Comparison of ENCODE assay signal across 1 cellular context in genomic region chr9:35834260-35835215, GRCh38.
TF ChIP-seq lines count a peak whose summit lies in the region.

No MANE protein-coding gene starts in this region.

TF ChIP-seq in HepG2, 621 proteins besides CTCF, POLR2A, EP300 and RAD21 (continued from another document and continues in another):
- TF ChIP-seq THAP11 (CRISPR knock-in tag; IDR thresholded peaks at IDR 0.05) (peak; percentile 74), SMAD1 (CRISPR knock-in tag; IDR thresholded peaks at IDR 0.05; ENCODE audit: borderline replicate concordance, low read depth) (no peak), KLF15 (CRISPR knock-in tag; IDR thresholded peaks at IDR 0.05; ENCODE audit: borderline replicate concordance) (no peak), NR2C2 (CRISPR knock-in tag; IDR thresholded peaks at IDR 0.05; ENCODE audit: borderline replicate concordance) (peak; percentile 99), HBP1 (CRISPR knock-in tag; IDR thresholded peaks at IDR 0.05; ENCODE audit: low read depth) (no peak), SUZ12 (IDR thresholded peaks at IDR 0.05; ENCODE audit: low read depth, low read length) (no peak), BCLAF1 (IDR thresholded peaks at IDR 0.05) (no peak), PCBP2 (optimal IDR thresholded peaks at IDR 0.05; ENCODE audit: low read depth, low read length, poor library complexity, severe bottlenecking) (no peak), ZNF766 (CRISPR knock-in tag; IDR thresholded peaks at IDR 0.05; ENCODE audit: borderline replicate concordance) (no peak), ZNF770 (CRISPR knock-in tag; IDR thresholded peaks at IDR 0.05) (no peak), NCOA5 (CRISPR knock-in tag; IDR thresholded peaks at IDR 0.05) (no peak), ZNF777 (CRISPR knock-in tag; IDR thresholded peaks at IDR 0.05) (no peak), ZNF619 (CRISPR knock-in tag; IDR thresholded peaks at IDR 0.05) (no peak), FOXP4 (CRISPR knock-in tag; IDR thresholded peaks at IDR 0.05) (0 out of 2 replicates have a peak, but pooled peaks have one; percentile 14), ZNF451 (CRISPR knock-in tag; IDR thresholded peaks at IDR 0.05) (no peak), SAP130 (CRISPR knock-in tag; IDR thresholded peaks at IDR 0.05; ENCODE audit: low read depth) (peak; percentile 50), GMEB1 (CRISPR knock-in tag; IDR thresholded peaks at IDR 0.05; ENCODE audit: borderline replicate concordance) (no peak), YY1 (IDR thresholded peaks at IDR 0.05; ENCODE audit: insufficient read depth, insufficient replicate concordance, low read depth, low read length) (no peak), RARA (CRISPR knock-in tag; IDR thresholded peaks at IDR 0.05) (peak; percentile 94), ZSCAN9 (CRISPR knock-in tag; IDR thresholded peaks at IDR 0.05; ENCODE audit: borderline replicate concordance) (no peak), ZNF839 (CRISPR knock-in tag; IDR thresholded peaks at IDR 0.05; ENCODE audit: borderline replicate concordance) (no peak), GABPB1 (CRISPR knock-in tag; IDR thresholded peaks at IDR 0.05) (peak; percentile 88), NFIB (CRISPR knock-in tag; IDR thresholded peaks at IDR 0.05; ENCODE audit: borderline replicate concordance) (no peak), ZNF768 (CRISPR knock-in tag; IDR thresholded peaks at IDR 0.05) (no peak), ZBTB39 (CRISPR knock-in tag; IDR thresholded peaks at IDR 0.05) (no peak), HNRNPH1 (optimal IDR thresholded peaks at IDR 0.05; ENCODE audit: low read depth, low read length) (no peak), ZNF225 (CRISPR knock-in tag; IDR thresholded peaks at IDR 0.05) (no peak), NFATC3 (CRISPR knock-in tag; IDR thresholded peaks at IDR 0.05) (no peak), ZNF879 (CRISPR knock-in tag; IDR thresholded peaks at IDR 0.05) (no peak), ZNF740 (CRISPR knock-in tag; IDR thresholded peaks at IDR 0.05) (no peak), ZNF280D (CRISPR knock-in tag; IDR thresholded peaks at IDR 0.05) (no peak), ZNF549 (CRISPR knock-in tag; IDR thresholded peaks at IDR 0.05) (no peak), CREB1 (IDR thresholded peaks at IDR 0.05) (peak; percentile 49), CREB1 (CRISPR knock-in tag; IDR thresholded peaks at IDR 0.05) (no peak), ZNF850 (CRISPR knock-in tag; conservative IDR thresholded peaks at IDR 0.05) (no peak), HHEX (CRISPR knock-in tag; IDR thresholded peaks at IDR 0.05) (peak; percentile 61; the same call in 1 of the 2 replicates), ZEB1 (IDR thresholded peaks at IDR 0.05; ENCODE audit: insufficient replicate concordance, low read depth) (no peak), ARNTL (CRISPR knock-in tag; IDR thresholded peaks at IDR 0.05) (no peak), CBX2 (IDR thresholded peaks at IDR 0.05; ENCODE audit: low read depth, low read length) (no peak), CBX2 (CRISPR knock-in tag; IDR thresholded peaks at IDR 0.05; ENCODE audit: low read depth) (no peak), ZNF660 (CRISPR knock-in tag; IDR thresholded peaks at IDR 0.05; ENCODE audit: borderline replicate concordance, low read depth) (no peak), ZNF576 (CRISPR knock-in tag; IDR thresholded peaks at IDR 0.05) (no peak), JUNB (CRISPR knock-in tag; IDR thresholded peaks at IDR 0.05; ENCODE audit: borderline replicate concordance) (no peak), ZNF550 (CRISPR knock-in tag; IDR thresholded peaks at IDR 0.05; ENCODE audit: borderline replicate concordance) (no peak), FOSL1 (CRISPR knock-in tag; IDR thresholded peaks at IDR 0.05; ENCODE audit: borderline replicate concordance) (no peak), ZNF614 (CRISPR knock-in tag; IDR thresholded peaks at IDR 0.05; ENCODE audit: borderline replicate concordance) (no peak), ATF5 (CRISPR knock-in tag; IDR thresholded peaks at IDR 0.05; ENCODE audit: low read depth) (no peak), RNF2 (conservative IDR thresholded peaks at IDR 0.05; ENCODE audit: low read depth) (no peak), HOXA5 (CRISPR knock-in tag; IDR thresholded peaks at IDR 0.05) (no peak), MXI1 (IDR thresholded peaks at IDR 0.05; ENCODE audit: borderline replicate concordance, low read depth, low read length) (no peak), ZBTB21 (CRISPR knock-in tag; IDR thresholded peaks at IDR 0.05) (no peak), FOXA1 (IDR thresholded peaks at IDR 0.05) (no peak), FOXA1 (CRISPR knock-in tag; IDR thresholded peaks at IDR 0.05) (no peak), RFX5 (IDR thresholded peaks at IDR 0.05; ENCODE audit: low read depth, low read length) (no peak), FOXK1 (CRISPR knock-in tag; IDR thresholded peaks at IDR 0.05; ENCODE audit: borderline replicate concordance, low read depth) (no peak), AHR (CRISPR knock-in tag; IDR thresholded peaks at IDR 0.05) (no peak), CENPX (CRISPR knock-in tag; IDR thresholded peaks at IDR 0.05) (no peak), RBAK (CRISPR knock-in tag; IDR thresholded peaks at IDR 0.05) (no peak), ZNF430 (CRISPR knock-in tag; IDR thresholded peaks at IDR 0.05) (peak; percentile 54; the same call in 1 of the 2 replicates)
